8 cellular contexts compared by ENCODE assay signal in the genomic region with DNA sequence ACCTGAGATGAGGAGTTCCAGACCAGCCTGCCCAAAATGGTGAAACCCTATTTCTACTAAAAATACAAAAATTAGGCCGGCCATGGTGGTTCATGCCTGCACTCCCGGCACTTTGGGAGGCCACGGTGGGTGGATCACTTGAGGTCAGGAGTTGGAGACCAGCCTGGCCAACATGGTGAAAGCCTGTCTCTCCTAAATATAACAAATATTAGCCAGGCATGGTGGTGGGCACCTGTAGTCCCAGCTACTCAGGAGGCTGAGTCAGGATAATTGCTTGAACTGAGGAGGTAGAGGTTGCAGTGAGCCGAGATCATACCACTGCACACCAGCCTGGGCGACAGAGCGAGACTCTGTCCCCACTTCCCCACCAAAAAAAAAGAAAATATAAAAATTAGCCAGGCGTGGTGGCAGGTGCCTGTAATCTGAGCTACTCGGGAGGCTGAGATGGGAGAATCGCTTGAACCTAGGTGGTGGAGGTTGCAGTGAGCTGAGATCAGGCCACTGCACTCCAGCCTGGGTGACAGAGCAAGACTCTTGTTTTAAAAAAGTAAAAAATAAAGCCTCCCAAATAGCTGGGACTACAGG. TPM values are rescaled to one million over a fixed set of nuclear protein-coding genes. Genes with fewer than 3 reads are reported as not detected.
DNase-seq lines count a peak whose midpoint lies in the region; ATAC-seq and TF ChIP-seq lines count a peak whose summit lies in the region.
"Not testable (repeated sequence)": the region's sequence is repeated elsewhere in the genome, so short reads cannot be mapped to it uniquely, and the experiment has no call there.
"Had no signal": no experiment of that assay in that cellular context is flagged by ENCODE, and none has a peak within 500 bp of the region (broad histone marks: within the 10 kb centered on the region; RNA-seq: fewer than 3 reads in every experiment).

No MANE protein-coding gene starts in this region.

- H3K36me3 ChIP-seq in BLaER1 treated with 17β-estradiol and CSF1 and Interleukin-3, amounts not matched to agents 10 nM and 100 nM, result peaks cover 2 to 75% (median 45%) of the 10 kb centered on the region in 11 experiments; a peak in 19 of 22 replicates
- H3K36me3 ChIP-seq in Loucy (ENCODE audit: insufficient read depth, low read length), result not testable (repeated sequence)
- H3K36me3 ChIP-seq in SU-DHL-6 (ENCODE audit: low read length), result peaks cover 37% of the 10 kb centered on the region

- H3K27me3 Mint-ChIP-seq in activated T-cell treated with anti-CD3 and anti-CD28 coated beads, Interleukin-2, amount 50 U/mL, for 24 hours; activated naive CD8-positive, alpha-beta T cell treated with anti-CD3 and anti-CD28 coated beads, Interleukin-2, amount 10 ng/mL, durations not matched to agents 7 days and 5 days; stimulated activated memory B cell treated with anti-CD40 and anti-IgM and Interleukin-4, amounts not matched to agents 10 μg/mL and 1 μg/mL and 100 μg/mL, for 72 hours: not testable (repeated sequence)

- not testable (repeated sequence) for H3K9me3 Mint-ChIP-seq in activated T-cell treated with anti-CD3 and anti-CD28 coated beads, Interleukin-2, amount 50 U/mL, for 24 hours; activated naive CD8-positive, alpha-beta T cell treated with anti-CD3 and anti-CD28 coated beads, Interleukin-2, amount 10 ng/mL, durations not matched to agents 7 days and 5 days; stimulated activated memory B cell treated with anti-CD40 and anti-IgM and Interleukin-4, amounts not matched to agents 10 μg/mL and 1 μg/mL and 100 μg/mL, for 72 hours

- H3K9me3 ChIP-seq in BLaER1 treated with 17β-estradiol and CSF1 and Interleukin-3, amounts not matched to agents 10 nM and 100 nM (replicated peaks in 1 of 11); Loucy (ENCODE audit: insufficient read depth, low read depth, low read length); SU-DHL-6 (ENCODE audit: insufficient read depth, low read length): not testable (repeated sequence)

- H3K4me3 ChIP-seq in BLaER1 treated with 17β-estradiol and CSF1 and Interleukin-3, amounts not matched to agents 10 nM and 100 nM, result not testable (repeated sequence)
- H3K4me3 ChIP-seq in Loucy (ENCODE audit: low read length, poor library complexity, severe bottlenecking) (peak overlapping the region; percentile 86), SU-DHL-6 (ENCODE audit: insufficient read depth, low read length, poor library complexity, severe bottlenecking) (peak overlapping the region; percentile 81)

- H3K79me2 ChIP-seq in Loucy (ENCODE audit: insufficient read depth, low read length) (peaks cover 90% of the 10 kb centered on the region), SU-DHL-6 (ENCODE audit: insufficient read depth, low read length) (peaks cover 97% of the 10 kb centered on the region)

- not testable (repeated sequence) for H3K9ac ChIP-seq in BLaER1 treated with 17β-estradiol and CSF1 and Interleukin-3, amounts not matched to agents 10 nM and 100 nM
- H3K9ac ChIP-seq in Loucy (ENCODE audit: low read depth, low read length, poor library complexity, severe bottlenecking), result peak overlapping the region; percentile 63
- peak overlapping the region; percentile 92 for H3K9ac ChIP-seq in SU-DHL-6 (ENCODE audit: low read length)

- not testable (repeated sequence) for H3K9me2 ChIP-seq in Loucy (replicated peaks; ENCODE audit: low read depth, low read length); SU-DHL-6 (replicated peaks; ENCODE audit: insufficient read depth, low read length)

- not testable (repeated sequence) for H3K27ac ChIP-seq in BLaER1 treated with 17β-estradiol and CSF1 and Interleukin-3, amounts not matched to agents 10 nM and 100 nM
- peak overlapping the region; percentile 93 for H3K27ac ChIP-seq in SU-DHL-6 (ENCODE audit: low read depth, low read length)

- POLR2A ChIA-PET in activated naive CD8-positive, alpha-beta T cell treated with anti-CD3 and anti-CD28 coated beads, Interleukin-2, amount 10 ng/mL, durations not matched to agents 7 days and 5 days (lab: Charles Lee), result interaction anchor here (1.4 kb wide), 1 partner anchor 30 kb away, joined by 7 read pairs; the partner anchor contains the start of genes HYPK and SERINC4

- H4K20me1 ChIP-seq in BLaER1 treated with 17β-estradiol and CSF1 and Interleukin-3, amounts not matched to agents 10 nM and 100 nM, result peaks cover 0 to 25% (median 9%) of the 10 kb centered on the region in 11 experiments; a peak in 7 of 22 replicates
- H4K20me1 ChIP-seq in Loucy (ENCODE audit: insufficient read depth, low read length, poor library complexity, severe bottlenecking), result not testable (repeated sequence)
- peaks cover 16% of the 10 kb centered on the region; the same call in 1 of the 2 replicates for H4K20me1 ChIP-seq in SU-DHL-6 (ENCODE audit: low read depth, low read length)

- H2AFZ ChIP-seq in Loucy (ENCODE audit: low read length); SU-DHL-6 (ENCODE audit: low read depth, low read length, severe bottlenecking): not testable (repeated sequence)

- H3K36me3 Mint-ChIP-seq in activated T-cell treated with anti-CD3 and anti-CD28 coated beads, Interleukin-2, amount 50 U/mL, for 24 hours (ENCODE audit: low read depth), result peaks cover 87% of the 10 kb centered on the region
- H3K36me3 Mint-ChIP-seq in activated naive CD8-positive, alpha-beta T cell treated with anti-CD3 and anti-CD28 coated beads, Interleukin-2, amount 10 ng/mL, durations not matched to agents 7 days and 5 days, result peaks cover 33% of the 10 kb centered on the region
- H3K36me3 Mint-ChIP-seq in stimulated activated memory B cell treated with anti-CD40 and anti-IgM and Interleukin-4, amounts not matched to agents 10 μg/mL and 1 μg/mL and 100 μg/mL, for 72 hours, result peaks cover 25% of the 10 kb centered on the region

- not testable (repeated sequence) for DNase-seq in activated T-cell treated with anti-CD3 and anti-CD28 coated beads, Interleukin-2, amount 50 U/mL, for 24 hours; activated naive CD8-positive, alpha-beta T cell treated with anti-CD3 and anti-CD28 coated beads, Interleukin-2, amount 10 ng/mL, durations not matched to agents 7 days and 5 days

- not testable (repeated sequence) for H3K27me3 ChIP-seq in BLaER1 treated with 17β-estradiol and CSF1 and Interleukin-3, amounts not matched to agents 10 nM and 100 nM; Loucy (ENCODE audit: insufficient read depth, low read length, poor library complexity, severe bottlenecking); SU-DHL-6 (ENCODE audit: low read length)

- H3K4me3 Mint-ChIP-seq in activated T-cell treated with anti-CD3 and anti-CD28 coated beads, Interleukin-2, amount 50 U/mL, for 24 hours, result peak overlapping the region; percentile 20
- peak overlapping the region; percentile 92 for H3K4me3 Mint-ChIP-seq in activated naive CD8-positive, alpha-beta T cell treated with anti-CD3 and anti-CD28 coated beads, Interleukin-2, amount 10 ng/mL, durations not matched to agents 7 days and 5 days
- H3K4me3 Mint-ChIP-seq in stimulated activated memory B cell treated with anti-CD40 and anti-IgM and Interleukin-4, amounts not matched to agents 10 μg/mL and 1 μg/mL and 100 μg/mL, for 72 hours, result not testable (repeated sequence)

- H3K4me2 ChIP-seq in BLaER1 treated with 17β-estradiol and CSF1 and Interleukin-3, amounts not matched to agents 10 nM and 100 nM, result peak overlapping the region in 9 of 11 experiments; percentile 33 to 94 (median 83); a peak in 15 of 22 replicates
- H3K4me2 ChIP-seq in Loucy (ENCODE audit: low read depth, low read length, poor library complexity, severe bottlenecking) (peak overlapping the region; percentile 75), SU-DHL-6 (ENCODE audit: low read depth, low read length, poor library complexity, severe bottlenecking) (peak overlapping the region; percentile 100)

- peaks cover 34 to 66% (median 49%) of the 10 kb centered on the region in 10 experiments for H3K4me1 ChIP-seq in BLaER1 treated with 17β-estradiol and CSF1 and Interleukin-3, amounts not matched to agents 10 nM and 100 nM
- H3K4me1 ChIP-seq in Loucy (ENCODE audit: insufficient read depth, low read length, poor library complexity, severe bottlenecking), result peaks cover 37% of the 10 kb centered on the region

- TF ChIP-seq CTCF in Loucy (conservative IDR thresholded peaks at IDR 0.05; ENCODE audit: low read length); SU-DHL-6 (IDR thresholded peaks at IDR 0.05; ENCODE audit: insufficient read depth, low read length, poor library complexity, severe bottlenecking): not testable (repeated sequence)

- peaks cover 43% of the 10 kb centered on the region for H3K4me1 Mint-ChIP-seq in activated T-cell treated with anti-CD3 and anti-CD28 coated beads, Interleukin-2, amount 50 U/mL, for 24 hours (ENCODE audit: low read depth)
- peaks cover 31% of the 10 kb centered on the region for H3K4me1 Mint-ChIP-seq in activated naive CD8-positive, alpha-beta T cell treated with anti-CD3 and anti-CD28 coated beads, Interleukin-2, amount 10 ng/mL, durations not matched to agents 7 days and 5 days
- H3K4me1 Mint-ChIP-seq in stimulated activated memory B cell treated with anti-CD40 and anti-IgM and Interleukin-4, amounts not matched to agents 10 μg/mL and 1 μg/mL and 100 μg/mL, for 72 hours, result peaks cover 36% of the 10 kb centered on the region

- ATAC-seq in activated naive CD8-positive, alpha-beta T cell treated with anti-CD3 and anti-CD28 coated beads, Interleukin-2, amount 10 ng/mL, durations not matched to agents 7 days and 5 days (ENCODE audit: low read depth); stimulated activated memory B cell treated with anti-CD40 and anti-IgM and Interleukin-4, amounts not matched to agents 10 μg/mL and 1 μg/mL and 100 μg/mL, for 72 hours: not testable (repeated sequence)

- H3K27ac Mint-ChIP-seq in activated T-cell treated with anti-CD3 and anti-CD28 coated beads, Interleukin-2, amount 50 U/mL, for 24 hours, result peak overlapping the region; percentile 37
- not testable (repeated sequence) for H3K27ac Mint-ChIP-seq in activated naive CD8-positive, alpha-beta T cell treated with anti-CD3 and anti-CD28 coated beads, Interleukin-2, amount 10 ng/mL, durations not matched to agents 7 days and 5 days
- H3K27ac Mint-ChIP-seq in stimulated activated memory B cell treated with anti-CD40 and anti-IgM and Interleukin-4, amounts not matched to agents 10 μg/mL and 1 μg/mL and 100 μg/mL, for 72 hours, result peak overlapping the region; percentile 24

- not testable (repeated sequence) for H3F3A ChIP-seq in Loucy (ENCODE audit: low read depth)
- H3F3A ChIP-seq in SU-DHL-6 (ENCODE audit: insufficient read depth), result peaks cover 38% of the 10 kb centered on the region

RNA-seq across cellular contexts. Expression of gene WDR76, which starts 4.0 kb away (rescaled TPM):
- total RNA-seq in activated naive CD8-positive, alpha-beta T cell treated with anti-CD3 and anti-CD28 coated beads, Interleukin-2, amount 10 ng/mL, durations not matched to agents 7 days and 5 days, result 10 to 100 TPM; 68.3 to 71.4 TPM

RNA-seq across cellular contexts. Expression of gene MFAP1, which starts 6.3 kb away (rescaled TPM):
- total RNA-seq in activated naive CD8-positive, alpha-beta T cell treated with anti-CD3 and anti-CD28 coated beads, Interleukin-2, amount 10 ng/mL, durations not matched to agents 7 days and 5 days, result 10 to 100 TPM; 33.6 to 35.3 TPM

RNA-seq across cellular contexts. Expression of gene HYPK, which starts 30.4 kb away (rescaled TPM):
- total RNA-seq in activated naive CD8-positive, alpha-beta T cell treated with anti-CD3 and anti-CD28 coated beads, Interleukin-2, amount 10 ng/mL, durations not matched to agents 7 days and 5 days, result 10 to 100 TPM; 17.2 to 18.3 TPM

RNA-seq across cellular contexts. Expression of gene SERINC4, which starts 30.8 kb away (rescaled TPM):
- under 1 TPM; 0.14 to 0.17 TPM for total RNA-seq in activated naive CD8-positive, alpha-beta T cell treated with anti-CD3 and anti-CD28 coated beads, Interleukin-2, amount 10 ng/mL, durations not matched to agents 7 days and 5 days
- total RNA-seq: A172, HepG2 had no signal

RNA-seq across cellular contexts. Expression of gene SERF2, which starts 38.7 kb away (rescaled TPM):
- total RNA-seq in activated naive CD8-positive, alpha-beta T cell treated with anti-CD3 and anti-CD28 coated beads, Interleukin-2, amount 10 ng/mL, durations not matched to agents 7 days and 5 days, result 100 to 1,000 TPM; 926 to 987 TPM
